24 cellular contexts compared by ENCODE assay signal in genomic region chr5:107602896-107603295, GRCh38.
"Had no signal": no experiment of that assay in that cellular context is flagged by ENCODE, and none has a peak within 500 bp of the region (broad histone marks: within the 10 kb centered on the region; RNA-seq: fewer than 3 reads in every experiment).

No MANE protein-coding gene starts in this region.

- H3K9me3 Mint-ChIP-seq: activated CD4-positive, alpha-beta memory T cell treated with anti-CD3 and anti-CD28 coated beads, Interleukin-2, amount 10 ng/mL, durations not matched to agents 7 days and 5 days; activated CD4-positive, alpha-beta T cell treated with anti-CD3 and anti-CD28 coated beads, Interleukin-2, amount 10 ng/mL, durations not matched to agents 24 days and 14 days; activated naive CD4-positive, alpha-beta T cell treated with anti-CD3 and anti-CD28 coated beads, Interleukin-2, amount 10 ng/mL, durations not matched to agents 7 days and 5 days; activated naive CD8-positive, alpha-beta T cell treated with anti-CD3 and anti-CD28 coated beads, Interleukin-2, amount 50 U/mL, for 24 hours; activated T-cell treated with anti-CD3 and anti-CD28 coated beads, Interleukin-2, amount 50 U/mL, for 72 hours; nephron had no signal

- H3K36me3 Mint-ChIP-seq: activated naive CD4-positive, alpha-beta T cell treated with anti-CD3 and anti-CD28 coated beads, Interleukin-2, amount 10 ng/mL, durations not matched to agents 7 days and 5 days had no signal

- H3K27ac ChIP-seq: gastrocnemius medialis, spleen, thoracic aorta, upper lobe of left lung had no signal

- H3K4me1 ChIP-seq: gastrocnemius medialis, spleen had no signal

- H3K4me3 ChIP-seq: gastrocnemius medialis, spleen, thoracic aorta, upper lobe of left lung had no signal

- H3K4me1 Mint-ChIP-seq: activated CD4-positive, alpha-beta memory T cell treated with anti-CD3 and anti-CD28 coated beads, Interleukin-2, amount 10 ng/mL, durations not matched to agents 7 days and 5 days; activated CD4-positive, alpha-beta T cell treated with anti-CD3 and anti-CD28 coated beads, Interleukin-2, amount 10 ng/mL, durations not matched to agents 24 days and 14 days; activated naive CD4-positive, alpha-beta T cell treated with anti-CD3 and anti-CD28 coated beads, Interleukin-2, amount 10 ng/mL, durations not matched to agents 7 days and 5 days; activated naive CD8-positive, alpha-beta T cell treated with anti-CD3 and anti-CD28 coated beads, Interleukin-2, amount 50 U/mL, for 24 hours had no signal

- H3K36me3 ChIP-seq: gastrocnemius medialis, spleen, thoracic aorta, upper lobe of left lung had no signal

- H3K27ac Mint-ChIP-seq: activated CD4-positive, alpha-beta memory T cell treated with anti-CD3 and anti-CD28 coated beads, Interleukin-2, amount 10 ng/mL, durations not matched to agents 7 days and 5 days; activated CD4-positive, alpha-beta T cell treated with anti-CD3 and anti-CD28 coated beads, Interleukin-2, amount 10 ng/mL, durations not matched to agents 24 days and 14 days; activated naive CD4-positive, alpha-beta T cell treated with anti-CD3 and anti-CD28 coated beads, Interleukin-2, amount 10 ng/mL, durations not matched to agents 7 days and 5 days; activated naive CD8-positive, alpha-beta T cell treated with anti-CD3 and anti-CD28 coated beads, Interleukin-2, amount 50 U/mL, for 24 hours; activated T-cell treated with anti-CD3 and anti-CD28 coated beads, Interleukin-2, amount 50 U/mL, for 72 hours had no signal

- H3K27me3 ChIP-seq: gastrocnemius medialis, spleen, upper lobe of left lung had no signal

- DNase-seq: activated CD4-positive, alpha-beta memory T cell treated with anti-CD3 and anti-CD28 coated beads, Interleukin-2, amount 10 ng/mL, durations not matched to agents 7 days and 5 days; activated CD4-positive, alpha-beta T cell treated with anti-CD3 and anti-CD28 coated beads, Interleukin-2, amount 10 ng/mL, durations not matched to agents 24 days and 14 days; activated effector memory CD4-positive, alpha-beta T cell treated with anti-CD3 and anti-CD28 coated beads, Interleukin-2, amount 50 U/mL, for 16 hours; activated naive CD4-positive, alpha-beta T cell treated with anti-CD3 and anti-CD28 coated beads, Interleukin-2, amount 10 ng/mL, durations not matched to agents 7 days and 5 days; activated naive CD8-positive, alpha-beta T cell treated with anti-CD3 and anti-CD28 coated beads, Interleukin-2, amount 50 U/mL, for 24 hours; activated T-cell treated with anti-CD3 and anti-CD28 coated beads, Interleukin-2, amount 50 U/mL, for 72 hours; anterior cingulate cortex; central memory CD4-positive, alpha-beta T cell; effector memory CD4-positive, alpha-beta T cell; gastrocnemius medialis; head of caudate nucleus; hypothalamus; left ventricle myocardium superior; mammary epithelial cell; occipital lobe; posterior cingulate gyrus; spleen; stimulated activated CD4-positive, alpha-beta T cell treated with anti-CD3 and anti-CD28 coated beads, Interleukin-4, amount 100 ng/mL, for 1 hour; stimulated activated naive CD4-positive, alpha-beta T cell; upper lobe of left lung had no signal

- H3K4me3 Mint-ChIP-seq: activated CD4-positive, alpha-beta memory T cell treated with anti-CD3 and anti-CD28 coated beads, Interleukin-2, amount 10 ng/mL, durations not matched to agents 7 days and 5 days; activated CD4-positive, alpha-beta T cell treated with anti-CD3 and anti-CD28 coated beads, Interleukin-2, amount 10 ng/mL, durations not matched to agents 24 days and 14 days; activated naive CD4-positive, alpha-beta T cell treated with anti-CD3 and anti-CD28 coated beads, Interleukin-2, amount 10 ng/mL, durations not matched to agents 7 days and 5 days; activated naive CD8-positive, alpha-beta T cell treated with anti-CD3 and anti-CD28 coated beads, Interleukin-2, amount 50 U/mL, for 24 hours; activated T-cell treated with anti-CD3 and anti-CD28 coated beads, Interleukin-2, amount 50 U/mL, for 72 hours; nephron had no signal

- H3K9me3 ChIP-seq: gastrocnemius medialis, spleen, thoracic aorta, upper lobe of left lung had no signal

- ATAC-seq: activated CD4-positive, CD25-positive, alpha-beta regulatory T cell treated with anti-CD3 and anti-CD28 coated beads, Interleukin-2, amount 50 U/mL, for 24 hours; activated naive CD8-positive, alpha-beta T cell treated with anti-CD3 and anti-CD28 coated beads, Interleukin-2, amount 50 U/mL, for 24 hours; activated T-cell treated with anti-CD3 and anti-CD28 coated beads, Interleukin-2, amount 50 U/mL, for 72 hours; esophagus mucosa; gastrocnemius medialis; left ventricle myocardium superior had no signal
